36 cellular contexts compared by ENCODE assay signal in genomic region chr12:106010746-106011145, GRCh38.
"Had no signal": no experiment of that assay in that cellular context is flagged by ENCODE, and none has a peak within 500 bp of the region (broad histone marks: within the 10 kb centered on the region; RNA-seq: fewer than 3 reads in every experiment).

No MANE protein-coding gene starts in this region.

- H3K36me3 Mint-ChIP-seq: activated naive CD8-positive, alpha-beta T cell treated with anti-CD3 and anti-CD28 coated beads, Interleukin-2, amount 10 ng/mL, durations not matched to agents 7 days and 5 days; naive thymus-derived CD8-positive, alpha-beta T cell; stimulated activated memory B cell treated with anti-CD40 and anti-IgM and Interleukin-4, amounts not matched to agents 10 μg/mL and 1 μg/mL and 100 μg/mL, for 72 hours had no signal

- H3K27ac ChIP-seq: breast epithelium, esophagus muscularis mucosa, gastroesophageal sphincter, pancreas, prostate gland, WERI-Rb-1 had no signal

- H3K9me3 Mint-ChIP-seq: activated naive CD4-positive, alpha-beta T cell treated with anti-CD3 and anti-CD28 coated beads for 36 hours; activated naive CD8-positive, alpha-beta T cell treated with anti-CD3 and anti-CD28 coated beads, Interleukin-2, amount 10 ng/mL, durations not matched to agents 7 days and 5 days; T-helper 1 cell treated with Interleukin-12 subunit alpha and Interleukin-12 subunit beta and Interleukin-4 antibody, amounts not matched to agents 30 μg/mL and 1 μg/mL, for 36 hours had no signal

- DNase-seq: activated CD4-positive, alpha-beta T cell treated with anti-CD3 and anti-CD28 coated beads for 48 hours; activated CD4-positive, alpha-beta T cell treated with anti-CD3 and anti-CD28 coated beads, Interleukin-2, amount 50 U/mL, for 48 hours; activated CD8-positive, alpha-beta memory T cell treated with anti-CD3 and anti-CD28 coated beads for 24 hours; activated effector memory CD4-positive, alpha-beta T cell treated with anti-CD3 and anti-CD28 coated beads, Interleukin-2, amount 50 U/mL, for 16 hours; activated naive CD4-positive, alpha-beta T cell treated with anti-CD3 and anti-CD28 coated beads for 36 hours; activated naive CD8-positive, alpha-beta T cell treated with anti-CD3 and anti-CD28 coated beads, Interleukin-2, amount 10 ng/mL, durations not matched to agents 7 days and 5 days; amniotic stem cell; central memory CD4-positive, alpha-beta T cell; dermis blood vessel endothelial cell; effector CD4-positive, alpha-beta T cell; hippocampal formation; kidney; left colon; mammary epithelial cell; midbrain; naive thymus-derived CD8-positive, alpha-beta T cell; nucleus accumbens; pancreas; retina; stimulated activated CD4-positive, alpha-beta T cell treated with anti-CD3 and anti-CD28 coated beads, Interleukin-1b, Interleukin-23, amount 100 ng/mL, for 48 hours; stimulated activated CD4-positive, alpha-beta T cell treated with anti-CD3 and anti-CD28 coated beads, Interleukin-4, amount 100 ng/mL, for 4 hours; stimulated activated CD8-positive, alpha-beta memory T cell treated with anti-CD3 and anti-CD28 coated beads, Interleukin-4, amount 100 ng/mL, for 48 hours; stimulated activated naive CD8-positive, alpha-beta T cell treated with anti-CD3 and anti-CD28 coated beads, Interleukin-15, amount 100 ng/mL, for 72 hours; substantia nigra; T1000; WERI-Rb-1 had no signal

- H3K4me2 ChIP-seq: smooth muscle cell had no signal

- H3K4me3 ChIP-seq: breast epithelium, esophagus muscularis mucosa, gastroesophageal sphincter, pancreas, prostate gland, smooth muscle cell had no signal

- ATAC-seq: activated CD4-positive, CD25-positive, alpha-beta regulatory T cell treated with anti-CD3 and anti-CD28 coated beads, Interleukin-2, amount 50 U/mL, for 24 hours; gastroesophageal sphincter; left colon; naive thymus-derived CD8-positive, alpha-beta T cell; pancreas; sciatic nerve; stimulated activated memory B cell treated with anti-CD40 and anti-IgM and Interleukin-4, amounts not matched to agents 10 μg/mL and 1 μg/mL and 100 μg/mL, for 72 hours; stimulated activated naive CD8-positive, alpha-beta T cell treated with anti-CD3 and anti-CD28 coated beads, Interleukin-15, amount 100 ng/mL, for 72 hours had no signal

- H3K36me3 ChIP-seq: breast epithelium, esophagus muscularis mucosa, gastroesophageal sphincter, pancreas, prostate gland, WERI-Rb-1 had no signal

- H3K27ac Mint-ChIP-seq: activated naive CD4-positive, alpha-beta T cell treated with anti-CD3 and anti-CD28 coated beads for 36 hours; activated naive CD8-positive, alpha-beta T cell treated with anti-CD3 and anti-CD28 coated beads, Interleukin-2, amount 10 ng/mL, durations not matched to agents 7 days and 5 days; naive thymus-derived CD8-positive, alpha-beta T cell; stimulated activated memory B cell treated with anti-CD40 and anti-IgM and Interleukin-4, amounts not matched to agents 10 μg/mL and 1 μg/mL and 100 μg/mL, for 72 hours; T-helper 1 cell treated with Interleukin-12 subunit alpha and Interleukin-12 subunit beta and Interleukin-4 antibody, amounts not matched to agents 30 μg/mL and 1 μg/mL, for 36 hours had no signal

- H3K9me3 ChIP-seq: breast epithelium, esophagus muscularis mucosa, gastroesophageal sphincter, pancreas, prostate gland had no signal

- H3K4me1 Mint-ChIP-seq: activated naive CD8-positive, alpha-beta T cell treated with anti-CD3 and anti-CD28 coated beads, Interleukin-2, amount 10 ng/mL, durations not matched to agents 7 days and 5 days; naive thymus-derived CD8-positive, alpha-beta T cell; stimulated activated memory B cell treated with anti-CD40 and anti-IgM and Interleukin-4, amounts not matched to agents 10 μg/mL and 1 μg/mL and 100 μg/mL, for 72 hours; stimulated activated naive CD8-positive, alpha-beta T cell treated with anti-CD3 and anti-CD28 coated beads, Interleukin-15, amount 100 ng/mL, for 72 hours had no signal

- H3K4me1 ChIP-seq: breast epithelium, esophagus muscularis mucosa, gastroesophageal sphincter, pancreas, prostate gland had no signal

- H3K27me3 ChIP-seq: breast epithelium, esophagus muscularis mucosa, gastroesophageal sphincter had no signal

- H3K27me3 Mint-ChIP-seq: activated naive CD8-positive, alpha-beta T cell treated with anti-CD3 and anti-CD28 coated beads, Interleukin-2, amount 10 ng/mL, durations not matched to agents 7 days and 5 days had no signal

- H3K4me3 Mint-ChIP-seq: activated naive CD4-positive, alpha-beta T cell treated with anti-CD3 and anti-CD28 coated beads for 36 hours; activated naive CD8-positive, alpha-beta T cell treated with anti-CD3 and anti-CD28 coated beads, Interleukin-2, amount 10 ng/mL, durations not matched to agents 7 days and 5 days; naive thymus-derived CD8-positive, alpha-beta T cell; neural crest cell; stimulated activated memory B cell treated with anti-CD40 and anti-IgM and Interleukin-4, amounts not matched to agents 10 μg/mL and 1 μg/mL and 100 μg/mL, for 72 hours; stimulated activated naive CD8-positive, alpha-beta T cell treated with anti-CD3 and anti-CD28 coated beads, Interleukin-15, amount 100 ng/mL, for 72 hours; T-helper 1 cell treated with Interleukin-12 subunit alpha and Interleukin-12 subunit beta and Interleukin-4 antibody, amounts not matched to agents 30 μg/mL and 1 μg/mL, for 36 hours had no signal
